In genomic region chr6:52325695-52326471, GRCh38 we compare ENCODE assay signal across 16 cellular contexts. TPM values are rescaled to one million over a fixed set of nuclear protein-coding genes. Genes with fewer than 3 reads are reported as not detected.
DNase-seq lines count a peak whose midpoint lies in the region; ATAC-seq and TF ChIP-seq lines count a peak whose summit lies in the region.
"Had no signal": no experiment of that assay in that cellular context is flagged by ENCODE, and none has a peak within 500 bp of the region (broad histone marks: within the 10 kb centered on the region; RNA-seq: fewer than 3 reads in every experiment).

No MANE protein-coding gene starts in this region.

- peak; percentile 17 for DNase-seq in dermis blood vessel endothelial cell
- DNase-seq in mesenchymal stem cell: peak; percentile 18
- peak; percentile 28 for DNase-seq in testis
- DNase-seq in NAMALWA (ENCODE audit: low spot score): no peak
- no peak for DNase-seq in activated naive CD4-positive, alpha-beta T cell treated with anti-CD3 and anti-CD28 coated beads, Interleukin-2, amount 50 U/mL, for 72 hours (ENCODE audit: low spot score in 2 of 2)
- DNase-seq in SKM-1 treated with dmso at 0.1 percent for 144 hours (lab: John Stamatoyannopoulos, UW; ENCODE audit: unreplicated experiment): no peak
- DNase-seq: amygdala; heart left ventricle; NCI-H1436; NCI-H345; PC-3; stimulated activated naive CD8-positive, alpha-beta T cell treated with anti-CD3 and anti-CD28 coated beads, Interleukin-15, Interleukin-2, amounts not matched to agents 100 U/mL and 50 U/mL, for 24 hours had no signal

- TF ChIP-seq CTCF in Loucy (conservative IDR thresholded peaks at IDR 0.05; ENCODE audit: low read length) (no peak), testis (IDR thresholded peaks at IDR 0.05) (no peak)

- no peak for TF ChIP-seq POLR2A in testis (IDR thresholded peaks at IDR 0.05)

- no peak overlapping the region for H4K91ac ChIP-seq in mesenchymal stem cell (ENCODE audit: low read length)

- H3K4me3 ChIP-seq in Loucy (ENCODE audit: low read length, poor library complexity, severe bottlenecking): no peak overlapping the region
- no peak overlapping the region for H3K4me3 ChIP-seq in mesenchymal stem cell (ENCODE audit: insufficient read depth in 1 of 2, low read depth in 1 of 2, low read length in 2 of 2)
- H3K4me3 ChIP-seq in testis: no peak overlapping the region
- H3K4me3 ChIP-seq: heart left ventricle had no signal

- peak overlapping the region in 1 of 2 experiments; percentile 9 for H3K4ac ChIP-seq in mesenchymal stem cell (ENCODE audit: low read depth in 1 of 2, low read length in 2 of 2)

- intact Hi-C loops in testis (cut with DNase I; ENCODE audit: low total_unique reads): no loop called here

- H3K4me2 ChIP-seq in Loucy (ENCODE audit: low read depth, low read length, poor library complexity, severe bottlenecking) (no peak overlapping the region), mesenchymal stem cell (ENCODE audit: low read length, poor library complexity, severe bottlenecking) (no peak overlapping the region)
- H3K4me2 ChIP-seq: KMS-11 had no signal

- H3K27ac ChIP-seq in mesenchymal stem cell (ENCODE audit: low read length, poor library complexity, severe bottlenecking): no peak overlapping the region
- H3K27ac ChIP-seq in testis: peak overlapping the region in 1 of 2 donors; percentile 39
- H3K27ac ChIP-seq: heart left ventricle, KMS-11 had no signal

- H2AK5ac ChIP-seq in mesenchymal stem cell (ENCODE audit: low read length, severe bottlenecking): no peak overlapping the region

- H2BK15ac ChIP-seq in mesenchymal stem cell (ENCODE audit: low read depth, poor library complexity, severe bottlenecking): no peak overlapping the region

- H3K79me2 ChIP-seq in Loucy (ENCODE audit: insufficient read depth, low read length): no peaks in the 10 kb centered on the region

- H2AFZ ChIP-seq in Loucy (ENCODE audit: low read length) (0 out of 2 replicates have a peak overlapping the region, but pooled peaks have one; percentile 15), mesenchymal stem cell (ENCODE audit: low read depth, low read length) (no peak overlapping the region)

- peak overlapping the region in 1 of 2 experiments; percentile 26 for H2BK12ac ChIP-seq in mesenchymal stem cell (ENCODE audit: low read length in 2 of 2)

- no peak overlapping the region for H3K23ac ChIP-seq in mesenchymal stem cell (ENCODE audit: low read length in 2 of 2)

- H3K14ac ChIP-seq in mesenchymal stem cell (ENCODE audit: low read length in 2 of 2): no peak overlapping the region

- H3K36me3 ChIP-seq in Loucy (ENCODE audit: insufficient read depth, low read length) (no peaks in the 10 kb centered on the region), mesenchymal stem cell (ENCODE audit: control insufficient read depth in 1 of 2, insufficient read depth in 2 of 2, low read depth in 1 of 2, low read length in 2 of 2) (no peaks in the 10 kb centered on the region), testis (ENCODE audit: low read depth, missing control alignments) (no peaks in the 10 kb centered on the region)
- H3K36me3 ChIP-seq: heart left ventricle had no signal

- no peak overlapping the region for H3K27ac Mint-ChIP-seq in activated naive CD4-positive, alpha-beta T cell treated with anti-CD3 and anti-CD28 coated beads, Interleukin-2, amount 50 U/mL, for 72 hours

- H3K9me3 ChIP-seq in Loucy (ENCODE audit: insufficient read depth, low read depth, low read length) (no peaks in the 10 kb centered on the region), mesenchymal stem cell (ENCODE audit: control insufficient read depth, low read length) (no peaks in the 10 kb centered on the region), testis (no peaks in the 10 kb centered on the region)
- H3K9me3 ChIP-seq: heart left ventricle had no signal

- no peak overlapping the region for H4K8ac ChIP-seq in mesenchymal stem cell (ENCODE audit: low read length)

- no peaks in the 10 kb centered on the region for H4K20me1 ChIP-seq in Loucy (ENCODE audit: insufficient read depth, low read length, poor library complexity, severe bottlenecking)

- no peaks in the 10 kb centered on the region for H3K79me1 ChIP-seq in mesenchymal stem cell (replicated peaks; ENCODE audit: low read length, poor library complexity, severe bottlenecking)

- H3K9ac ChIP-seq in Loucy (ENCODE audit: low read depth, low read length, poor library complexity, severe bottlenecking): no peak overlapping the region
- no peak overlapping the region for H3K9ac ChIP-seq in mesenchymal stem cell (ENCODE audit: low read length)
- H3K9ac ChIP-seq: KMS-11 had no signal

- H3K4me1 ChIP-seq in Loucy (ENCODE audit: insufficient read depth, low read length, poor library complexity, severe bottlenecking) (no peaks in the 10 kb centered on the region), mesenchymal stem cell (ENCODE audit: control insufficient read depth, insufficient read depth, low read depth, low read length) (no peaks in the 10 kb centered on the region), testis (peaks cover 7% of the 10 kb centered on the region)
- H3K4me1 ChIP-seq: heart left ventricle had no signal

- H2BK5ac ChIP-seq in mesenchymal stem cell (ENCODE audit: low read depth, low read length, poor library complexity, severe bottlenecking): no peak overlapping the region

- no peaks in the 10 kb centered on the region for H3K36me3 Mint-ChIP-seq in activated naive CD4-positive, alpha-beta T cell treated with anti-CD3 and anti-CD28 coated beads, Interleukin-2, amount 50 U/mL, for 72 hours
- H3K36me3 Mint-ChIP-seq: CD14-positive monocyte had no signal

- ATAC-seq in activated naive CD4-positive, alpha-beta T cell treated with anti-CD3 and anti-CD28 coated beads, Interleukin-2, amount 50 U/mL, for 72 hours: no peak
- ATAC-seq: heart left ventricle; PC-3; SK-N-SH treated with all-trans-retinoic acid at 6 μM for 48 hours; stimulated activated naive CD8-positive, alpha-beta T cell treated with anti-CD3 and anti-CD28 coated beads, Interleukin-15, Interleukin-2, amounts not matched to agents 100 U/mL and 50 U/mL, for 24 hours had no signal

- H3K9me3 Mint-ChIP-seq in activated naive CD4-positive, alpha-beta T cell treated with anti-CD3 and anti-CD28 coated beads, Interleukin-2, amount 50 U/mL, for 72 hours: no peaks in the 10 kb centered on the region
- H3K9me3 Mint-ChIP-seq: CD14-positive monocyte had no signal

- H2BK120ac ChIP-seq in mesenchymal stem cell (ENCODE audit: low read depth, low read length): no peak overlapping the region

- no peaks in the 10 kb centered on the region for H3K9me2 ChIP-seq in Loucy (replicated peaks; ENCODE audit: low read depth, low read length)

- H3F3A ChIP-seq in Loucy (ENCODE audit: low read depth): no peaks in the 10 kb centered on the region

- WGBS in mesenchymal stem cell: 39% methylated on average over 13 of the region's 14 CpGs
- 49 to 53% methylated on average over 14 of the region's 14 CpGs for WGBS in testis, 2 donors

- H3K27me3 ChIP-seq in Loucy (ENCODE audit: insufficient read depth, low read length, poor library complexity, severe bottlenecking) (no peaks in the 10 kb centered on the region), mesenchymal stem cell (ENCODE audit: control insufficient read depth in 1 of 2, insufficient read depth in 1 of 2, low read length in 2 of 2) (no peaks in the 10 kb centered on the region), testis (no peaks in the 10 kb centered on the region)
- H3K27me3 ChIP-seq: heart left ventricle had no signal

- peak overlapping the region in 1 of 2 experiments; percentile 10 for H3K18ac ChIP-seq in mesenchymal stem cell (ENCODE audit: low read depth in 1 of 2, low read length in 2 of 2)

RNA-seq across cellular contexts. Expression of gene PAQR8, which starts 36.1 kb away (rescaled TPM):
- 12.4 and 19.4 TPM in 2 replicates for total RNA-seq in dermis blood vessel endothelial cell
- polyA plus RNA-seq in mesenchymal stem cell (2013, experiment 1 of 2): 2.3 TPM
- polyA plus RNA-seq in mesenchymal stem cell (2013, experiment 2 of 2): 2.4 TPM
- 10 to 100 TPM in 1 of 2 donors, 1 to 10 TPM in 1; 9.0 to 11.0 TPM for total RNA-seq in testis
- 8.3 TPM for polyA plus RNA-seq in testis (ENCODE audit: insufficient read depth, low read depth, low replicate concordance)
- total RNA-seq in activated naive CD4-positive, alpha-beta T cell treated with anti-CD3 and anti-CD28 coated beads, Interleukin-2, amount 50 U/mL, for 72 hours: 10 to 100 TPM in 1 of 2 donors, 1 to 10 TPM in 1; 8.0 to 11.4 TPM

RNA-seq across cellular contexts. Expression of gene MCM3, which starts 41.3 kb away (rescaled TPM):
- total RNA-seq in dermis blood vessel endothelial cell (78.8 and 117 TPM in 2 replicates), testis (10 to 100 TPM; 53.4 to 55.9 TPM)
- polyA plus RNA-seq in mesenchymal stem cell (2013, experiment 1 of 2): 13.5 TPM
- polyA plus RNA-seq in mesenchymal stem cell (2013, experiment 2 of 2): 13.5 TPM
- 41.1 TPM for polyA plus RNA-seq in testis (ENCODE audit: insufficient read depth, low read depth, low replicate concordance)
- total RNA-seq in activated naive CD4-positive, alpha-beta T cell treated with anti-CD3 and anti-CD28 coated beads, Interleukin-2, amount 50 U/mL, for 72 hours: 100 to 1,000 TPM; 239 to 276 TPM

Comparison
In these comparisons a context has a peak if more than half of its experiments do, and no peak if none do; other contexts are left out.
1. DNase-seq: peak in dermis blood vessel endothelial cell (single experiment), mesenchymal stem cell (single experiment) and testis (single experiment); none in NAMALWA (single experiment), activated naive CD4-positive, alpha-beta T cell treated with anti-CD3 and anti-CD28 coated beads, Interleukin-2, amount 50 U/mL, for 72 hours (0 of 2) and SKM-1 treated with dmso at 0.1 percent for 144 hours (single experiment).